In genomic region chr1:228225165-228225710, GRCh38 we compare ENCODE assay signal across 32 cellular contexts.
"Had no signal": no experiment of that assay in that cellular context is flagged by ENCODE, and none has a peak within 500 bp of the region (broad histone marks: within the 10 kb centered on the region; RNA-seq: fewer than 3 reads in every experiment).

No MANE protein-coding gene starts in this region.

- H3K27me3 ChIP-seq: adrenal gland, body of pancreas, cardiac muscle cell, dorsolateral prefrontal cortex, foreskin keratinocyte, gastroesophageal sphincter had no signal

- H3K4me3 Mint-ChIP-seq: activated CD4-positive, alpha-beta memory T cell treated with anti-CD3 and anti-CD28 coated beads for 36 hours; activated CD4-positive, alpha-beta T cell treated with anti-CD3 and anti-CD28 coated beads for 36 hours; activated CD4-positive, alpha-beta T cell treated with anti-CD3 and anti-CD28 coated beads, Interleukin-2, amount 10 ng/mL, durations not matched to agents 24 days and 14 days; activated CD8-positive, alpha-beta memory T cell treated with anti-CD3 and anti-CD28 coated beads, Interleukin-2, amount 10 ng/mL, durations not matched to agents 7 days and 5 days; activated CD8-positive, alpha-beta T cell treated with anti-CD3 and anti-CD28 coated beads, Interleukin-2, amount 10 ng/mL, durations not matched to agents 7 days and 5 days; activated naive CD4-positive, alpha-beta T cell treated with anti-CD3 and anti-CD28 coated beads for 36 hours; activated naive CD4-positive, alpha-beta T cell treated with anti-CD3 and anti-CD28 coated beads, Interleukin-2, amount 50 U/mL, for 24 hours; activated naive CD8-positive, alpha-beta T cell treated with anti-CD3 and anti-CD28 coated beads for 36 hours; activated naive CD8-positive, alpha-beta T cell treated with anti-CD3 and anti-CD28 coated beads, Interleukin-2, amount 50 U/mL, for 24 hours; activated T-helper 1 cell treated with anti-CD3 and anti-CD28 coated beads, Interleukin-12 subunit alpha, Interleukin-12 subunit beta, Interleukin-2, Interleukin-4 antibody, amounts not matched to agents 30 ng/mL and 10 ng/mL and 1 ng/mL, durations not matched to agents 14 hours and 24 hours and 36 hours; dendritic cell treated with granulocyte-macrophage colony-stimulating factor and Interleukin-4, amounts not matched to agents 40 ng/mL and 50 ng/mL, for 4 days; endodermal cell had no signal

- H3K4me1 ChIP-seq: adrenal gland, body of pancreas, gastroesophageal sphincter had no signal

- DNase-seq: activated CD4-positive, alpha-beta memory T cell treated with anti-CD3 and anti-CD28 coated beads for 36 hours; activated CD4-positive, alpha-beta T cell treated with anti-CD3 and anti-CD28 coated beads for 36 hours; activated CD4-positive, alpha-beta T cell treated with anti-CD3 and anti-CD28 coated beads, Interleukin-2, amount 10 ng/mL, durations not matched to agents 24 days and 14 days; activated CD4-positive, CD25-positive, alpha-beta regulatory T cell; activated CD4-positive, CD25-positive, alpha-beta regulatory T cell treated with anti-CD3 and anti-CD28 coated beads, Interleukin-2, amount 50 U/mL, for 72 hours; activated CD8-positive, alpha-beta memory T cell treated with anti-CD3 and anti-CD28 coated beads, Interleukin-2, amount 10 ng/mL, durations not matched to agents 7 days and 5 days; activated CD8-positive, alpha-beta memory T cell treated with anti-CD3 and anti-CD28 coated beads, Interleukin-2, amount 50 U/mL, for 4 hours; activated CD8-positive, alpha-beta T cell treated with anti-CD3 and anti-CD28 coated beads, Interleukin-2, amount 10 ng/mL, durations not matched to agents 7 days and 5 days; activated effector memory CD4-positive, alpha-beta T cell treated with anti-CD3 and anti-CD28 coated beads, Interleukin-2, amount 50 U/mL, for 16 hours; activated naive CD4-positive, alpha-beta T cell treated with anti-CD3 and anti-CD28 coated beads for 36 hours; activated naive CD8-positive, alpha-beta T cell treated with anti-CD3 and anti-CD28 coated beads for 36 hours; activated naive CD8-positive, alpha-beta T cell treated with anti-CD3 and anti-CD28 coated beads, Interleukin-2, amount 50 U/mL, for 24 hours; activated T-cell treated with anti-CD3 and anti-CD28 coated beads, Interleukin-2, amount 50 U/mL, for 1 hour; adrenal gland; amygdala; aorta; body of pancreas; central memory CD4-positive, alpha-beta T cell; cerebellar nuclear complex; dorsolateral prefrontal cortex; effector memory CD4-positive, alpha-beta T cell; endodermal cell; foreskin keratinocyte; T-helper 2 cell had no signal

- H3K27ac ChIP-seq: adrenal gland, body of pancreas, cardiac muscle cell, coronary artery, dorsolateral prefrontal cortex, foreskin keratinocyte, gastroesophageal sphincter had no signal

- H3K4me1 Mint-ChIP-seq: activated CD4-positive, alpha-beta T cell treated with anti-CD3 and anti-CD28 coated beads for 36 hours; activated CD4-positive, alpha-beta T cell treated with anti-CD3 and anti-CD28 coated beads, Interleukin-2, amount 10 ng/mL, durations not matched to agents 24 days and 14 days; activated CD8-positive, alpha-beta memory T cell treated with anti-CD3 and anti-CD28 coated beads, Interleukin-2, amount 10 ng/mL, durations not matched to agents 7 days and 5 days; activated naive CD8-positive, alpha-beta T cell treated with anti-CD3 and anti-CD28 coated beads for 36 hours; endodermal cell had no signal

- H3K36me3 ChIP-seq: adrenal gland had no signal

- H3K9me3 Mint-ChIP-seq: activated naive CD4-positive, alpha-beta T cell treated with anti-CD3 and anti-CD28 coated beads, Interleukin-2, amount 50 U/mL, for 24 hours; activated naive CD8-positive, alpha-beta T cell treated with anti-CD3 and anti-CD28 coated beads, Interleukin-2, amount 50 U/mL, for 24 hours; activated T-helper 1 cell treated with anti-CD3 and anti-CD28 coated beads, Interleukin-12 subunit alpha, Interleukin-12 subunit beta, Interleukin-2, Interleukin-4 antibody, amounts not matched to agents 30 ng/mL and 10 ng/mL and 1 ng/mL, durations not matched to agents 14 hours and 24 hours and 36 hours had no signal

- H3K27me3 Mint-ChIP-seq: activated CD4-positive, alpha-beta memory T cell treated with anti-CD3 and anti-CD28 coated beads for 36 hours; activated CD4-positive, alpha-beta T cell treated with anti-CD3 and anti-CD28 coated beads for 36 hours; activated CD4-positive, alpha-beta T cell treated with anti-CD3 and anti-CD28 coated beads, Interleukin-2, amount 10 ng/mL, durations not matched to agents 24 days and 14 days; activated CD8-positive, alpha-beta memory T cell treated with anti-CD3 and anti-CD28 coated beads, Interleukin-2, amount 10 ng/mL, durations not matched to agents 7 days and 5 days; activated naive CD4-positive, alpha-beta T cell treated with anti-CD3 and anti-CD28 coated beads, Interleukin-2, amount 50 U/mL, for 24 hours; activated naive CD8-positive, alpha-beta T cell treated with anti-CD3 and anti-CD28 coated beads for 36 hours; activated naive CD8-positive, alpha-beta T cell treated with anti-CD3 and anti-CD28 coated beads, Interleukin-2, amount 50 U/mL, for 24 hours; dendritic cell treated with granulocyte-macrophage colony-stimulating factor and Interleukin-4, amounts not matched to agents 40 ng/mL and 50 ng/mL, for 4 days had no signal

- H3K27ac Mint-ChIP-seq: activated CD4-positive, alpha-beta memory T cell treated with anti-CD3 and anti-CD28 coated beads for 36 hours; activated CD4-positive, alpha-beta T cell treated with anti-CD3 and anti-CD28 coated beads for 36 hours; activated CD4-positive, alpha-beta T cell treated with anti-CD3 and anti-CD28 coated beads, Interleukin-2, amount 10 ng/mL, durations not matched to agents 24 days and 14 days; activated CD8-positive, alpha-beta memory T cell treated with anti-CD3 and anti-CD28 coated beads, Interleukin-2, amount 10 ng/mL, durations not matched to agents 7 days and 5 days; activated CD8-positive, alpha-beta T cell treated with anti-CD3 and anti-CD28 coated beads, Interleukin-2, amount 10 ng/mL, durations not matched to agents 7 days and 5 days; activated naive CD4-positive, alpha-beta T cell treated with anti-CD3 and anti-CD28 coated beads for 36 hours; activated naive CD4-positive, alpha-beta T cell treated with anti-CD3 and anti-CD28 coated beads, Interleukin-2, amount 50 U/mL, for 24 hours; activated naive CD8-positive, alpha-beta T cell treated with anti-CD3 and anti-CD28 coated beads for 36 hours; activated naive CD8-positive, alpha-beta T cell treated with anti-CD3 and anti-CD28 coated beads, Interleukin-2, amount 50 U/mL, for 24 hours; activated T-helper 1 cell treated with anti-CD3 and anti-CD28 coated beads, Interleukin-12 subunit alpha, Interleukin-12 subunit beta, Interleukin-2, Interleukin-4 antibody, amounts not matched to agents 30 ng/mL and 10 ng/mL and 1 ng/mL, durations not matched to agents 14 hours and 24 hours and 36 hours; activated T-helper 2 cell treated with anti-CD3 and anti-CD28 coated beads, Interferon-gamma antibody, Interleukin-2, Interleukin-4, amounts not matched to agents 10 μg/mL and 5 μg/mL and 100 μg/mL, durations not matched to agents 14 hours and 24 hours and 36 hours; dendritic cell treated with granulocyte-macrophage colony-stimulating factor and Interleukin-4, amounts not matched to agents 40 ng/mL and 50 ng/mL, for 4 days; endodermal cell had no signal

- H3K4me3 ChIP-seq: adrenal gland, body of pancreas, cardiac muscle cell, coronary artery, dorsolateral prefrontal cortex, gastroesophageal sphincter had no signal

- ATAC-seq: activated CD4-positive, alpha-beta T cell treated with anti-CD3 and anti-CD28 coated beads for 36 hours; activated CD8-positive, alpha-beta memory T cell treated with anti-CD3 and anti-CD28 coated beads, Interleukin-2, amount 10 ng/mL, durations not matched to agents 7 days and 5 days; activated CD8-positive, alpha-beta T cell treated with anti-CD3 and anti-CD28 coated beads, Interleukin-2, amount 10 ng/mL, durations not matched to agents 7 days and 5 days; activated naive CD8-positive, alpha-beta T cell treated with anti-CD3 and anti-CD28 coated beads, Interleukin-2, amount 50 U/mL, for 24 hours; body of pancreas; esophagus mucosa; foreskin keratinocyte; gastroesophageal sphincter had no signal
